ENCODE assay signal across 13 cellular contexts in genomic region chr12:122486805-122487426, GRCh38. TPM values are rescaled to one million over a fixed set of nuclear protein-coding genes. Genes with fewer than 3 reads are reported as not detected.
DNase-seq lines count a peak whose midpoint lies in the region; ATAC-seq and TF ChIP-seq lines count a peak whose summit lies in the region.
"Had no signal": no experiment of that assay in that cellular context is flagged by ENCODE, and none has a peak within 500 bp of the region (broad histone marks: within the 10 kb centered on the region; RNA-seq: fewer than 3 reads in every experiment).

No MANE protein-coding gene starts in this region.

- no peak overlapping the region for H3K4me3 ChIP-seq in A673 (ENCODE audit: low read depth, low read length, poor library complexity, severe bottlenecking)
- H3K4me3 ChIP-seq in Caco-2 (ENCODE audit: low read depth, low read length) = no peak overlapping the region
- no peak overlapping the region for H3K4me3 ChIP-seq in right lobe of liver
- no peak overlapping the region for H3K4me3 ChIP-seq in transverse colon

- no peaks in the 10 kb centered on the region for H3K4me1 ChIP-seq in A673 (ENCODE audit: insufficient read depth, low read length, poor library complexity, severe bottlenecking)
- peaks cover 19% of the 10 kb centered on the region for H3K4me1 ChIP-seq in Caco-2
- peaks cover 0 to 45% (median 18%) of the 10 kb centered on the region in 4 donors for H3K4me1 ChIP-seq in right lobe of liver
- H3K4me1 ChIP-seq in transverse colon = no peaks in the 10 kb centered on the region

- WGBS in right lobe of liver (ENCODE audit: insufficient coverage, low coverage, low lambda C conversion rate, missing lambda C conversion rate) = 40% methylated on average over 7 of the region's 7 CpGs
- WGBS in transverse colon (ENCODE audit: low coverage in 1 of 2), 2 donors = 91 to 92% methylated on average over 3 to 7 of the region's 7 CpGs

- H3K27me3 Mint-ChIP-seq in Caco-2 (ENCODE audit: insufficient read depth, unreplicated experiment) = no peaks in the 10 kb centered on the region
- no peaks in the 10 kb centered on the region for H3K27me3 Mint-ChIP-seq in activated T-helper 2 cell treated with anti-CD3 and anti-CD28 coated beads, Interferon-gamma antibody, Interleukin-2, Interleukin-4, amounts not matched to agents 10 μg/mL and 5 μg/mL and 100 μg/mL, durations not matched to agents 14 hours and 24 hours and 36 hours (ENCODE audit: low read depth)
- H3K27me3 Mint-ChIP-seq in T-helper 2 cell treated with Interferon-gamma antibody and Interleukin-4, amounts not matched to agents 5 μg/mL and 100 μg/mL, for 36 hours (ENCODE audit: low read depth) = no peaks in the 10 kb centered on the region
- H3K27me3 Mint-ChIP-seq: IgD-negative memory B cell had no signal

- DNase-seq in A673 (ENCODE audit: low spot score) (no peak), Caco-2 (no peak), right lobe of liver (no peak), AG20443 (ENCODE audit: low spot score) (no peak), transverse colon (no peak)
- no peak for DNase-seq in activated T-helper 2 cell treated with anti-CD3 and anti-CD28 coated beads, Interferon-gamma antibody, Interleukin-2, Interleukin-4, amounts not matched to agents 10 μg/mL and 5 μg/mL and 100 μg/mL, durations not matched to agents 14 hours and 24 hours and 36 hours (ENCODE audit: low spot score)
- no peak for DNase-seq in activated effector memory CD4-positive, alpha-beta T cell treated with anti-CD3 and anti-CD28 coated beads, Interleukin-2, amount 50 U/mL, for 16 hours
- DNase-seq in T-helper 2 cell treated with Interferon-gamma antibody and Interleukin-4, amounts not matched to agents 5 μg/mL and 100 μg/mL, for 36 hours (ENCODE audit: low spot score) = no peak
- DNase-seq: NCI-H1930, NCI-H774, SHP77 treated with DMSO at 0.1 percent for 48 hours had no signal

- no peak for TF ChIP-seq CTCF in A673 (conservative IDR thresholded peaks at IDR 0.05; ENCODE audit: low read depth, low read length)
- TF ChIP-seq CTCF in Caco-2 (IDR thresholded peaks at IDR 0.05; ENCODE audit: insufficient read depth in 1 of 2, low read depth in 1 of 2, low read length in 1 of 2, severe bottlenecking in 1 of 2, unreplicated experiment in 1 of 2) = no peak
- no peak for TF ChIP-seq CTCF in right lobe of liver (IDR thresholded peaks at IDR 0.05)
- TF ChIP-seq CTCF in transverse colon (IDR thresholded peaks at IDR 0.05) = no peak

- POLR2A ChIA-PET in A673 (lab: Charles Lee; ENCODE audit: low non-redundant PET) (no interaction called here), Caco-2 (lab: Charles Lee) (interaction anchor here (0.5 to 1.0 kb wide), 2 partner anchors 14 to 38 kb away, joined by 3 to 4 read pairs; partner anchors contain the start of gene ZCCHC8)

- no peak for TF ChIP-seq POLR2A in right lobe of liver (IDR thresholded peaks at IDR 0.05)
- TF ChIP-seq POLR2A in transverse colon (IDR thresholded peaks at IDR 0.05) = no peak

- no peak overlapping the region for H3K27ac Mint-ChIP-seq in Caco-2 (ENCODE audit: unreplicated experiment)
- peak overlapping the region; percentile 4 for H3K27ac Mint-ChIP-seq in activated T-helper 2 cell treated with anti-CD3 and anti-CD28 coated beads, Interferon-gamma antibody, Interleukin-2, Interleukin-4, amounts not matched to agents 10 μg/mL and 5 μg/mL and 100 μg/mL, durations not matched to agents 14 hours and 24 hours and 36 hours
- no peak overlapping the region for H3K27ac Mint-ChIP-seq in T-helper 2 cell treated with Interferon-gamma antibody and Interleukin-4, amounts not matched to agents 5 μg/mL and 100 μg/mL, for 36 hours

- H3K27me3 ChIP-seq in A673 (replicated peaks; ENCODE audit: insufficient read depth, low read depth, low read length, poor library complexity) = no peaks in the 10 kb centered on the region
- H3K27me3 ChIP-seq in Caco-2 (replicated peaks; ENCODE audit: control insufficient read depth, insufficient read depth, low read length) = no peaks in the 10 kb centered on the region
- no peaks in the 10 kb centered on the region for H3K27me3 ChIP-seq in right lobe of liver
- no peaks in the 10 kb centered on the region for H3K27me3 ChIP-seq in transverse colon

- H3K4me1 Mint-ChIP-seq in Caco-2 (ENCODE audit: low read depth, unreplicated experiment) = peaks cover 18% of the 10 kb centered on the region
- H3K4me1 Mint-ChIP-seq in activated T-helper 2 cell treated with anti-CD3 and anti-CD28 coated beads, Interferon-gamma antibody, Interleukin-2, Interleukin-4, amounts not matched to agents 10 μg/mL and 5 μg/mL and 100 μg/mL, durations not matched to agents 14 hours and 24 hours and 36 hours (ENCODE audit: low read depth) = peaks cover 7% of the 10 kb centered on the region
- peaks cover 7% of the 10 kb centered on the region for H3K4me1 Mint-ChIP-seq in T-helper 2 cell treated with Interferon-gamma antibody and Interleukin-4, amounts not matched to agents 5 μg/mL and 100 μg/mL, for 36 hours (ENCODE audit: low read depth)
- H3K4me1 Mint-ChIP-seq: CD14-positive monocyte had no signal

- no peak overlapping the region for H3K4me3 Mint-ChIP-seq in Caco-2 (ENCODE audit: unreplicated experiment)
- no peak overlapping the region for H3K4me3 Mint-ChIP-seq in activated T-helper 2 cell treated with anti-CD3 and anti-CD28 coated beads, Interferon-gamma antibody, Interleukin-2, Interleukin-4, amounts not matched to agents 10 μg/mL and 5 μg/mL and 100 μg/mL, durations not matched to agents 14 hours and 24 hours and 36 hours (ENCODE audit: low read depth)
- no peak overlapping the region for H3K4me3 Mint-ChIP-seq in T-helper 2 cell treated with Interferon-gamma antibody and Interleukin-4, amounts not matched to agents 5 μg/mL and 100 μg/mL, for 36 hours
- H3K4me3 Mint-ChIP-seq: CD14-positive monocyte, IgD-negative memory B cell had no signal

- peak overlapping the region; percentile 45 for H3K27ac ChIP-seq in A673 (ENCODE audit: low read depth, low read length, poor library complexity, severe bottlenecking)
- H3K27ac ChIP-seq in right lobe of liver = peak overlapping the region in 2 of 3 donors; percentile 3 to 67
- H3K27ac ChIP-seq in transverse colon = no peak overlapping the region

- intact Hi-C loops in A673 (cut with micrococcal nuclease; ENCODE audit: unreplicated experiment) (no loop called here), Caco-2 (cut with micrococcal nuclease; ENCODE audit: unreplicated experiment) (loop anchor here (5.0 kb wide), 1 partner anchor 85 kb away; no protein-coding TSS in a partner anchor), right lobe of liver (cut with DNase I) (no loop called here), transverse colon (cut with DNase I; ENCODE audit: low total_unique reads) (no loop called here)
- intact Hi-C loops in activated T-helper 2 cell treated with anti-CD3 and anti-CD28 coated beads, Interferon-gamma antibody, Interleukin-2, Interleukin-4, amounts not matched to agents 10 μg/mL and 5 μg/mL and 100 μg/mL, durations not matched to agents 14 hours and 24 hours and 36 hours (cut with micrococcal nuclease) = no loop called here

- H3K36me3 ChIP-seq in A673 (ENCODE audit: insufficient read depth, low read length, poor library complexity, severe bottlenecking) = peaks cover 86% of the 10 kb centered on the region
- peaks cover 2% of the 10 kb centered on the region; the same call in 1 of the 2 replicates for H3K36me3 ChIP-seq in Caco-2 (ENCODE audit: control insufficient read depth, insufficient read depth, low read length)
- peaks cover 0 to 42% (median 17%) of the 10 kb centered on the region in 4 donors for H3K36me3 ChIP-seq in right lobe of liver
- H3K36me3 ChIP-seq in transverse colon = peaks cover 0 to 82% (median 31%) of the 10 kb centered on the region in 4 donors

- BruUV-seq in A673 (replicated peaks; lab: Mats Ljungman, UMichigan) (no TSS peak), Caco-2 (replicated peaks; lab: Mats Ljungman, UMichigan) (TSS peak; percentile 4)

- CTCF ChIA-PET in A673 (lab: Charles Lee) (no interaction called here), Caco-2 (lab: Charles Lee) (no interaction called here)

- no peak for TF ChIP-seq EP300 in transverse colon (IDR thresholded peaks at IDR 0.05; ENCODE audit: low read depth)

- ATAC-seq in right lobe of liver = peak; percentile 16 to 64 (median 42)

- peaks cover 92% of the 10 kb centered on the region for H3K36me3 Mint-ChIP-seq in Caco-2 (ENCODE audit: insufficient read depth, unreplicated experiment)
- H3K36me3 Mint-ChIP-seq in activated T-helper 2 cell treated with anti-CD3 and anti-CD28 coated beads, Interferon-gamma antibody, Interleukin-2, Interleukin-4, amounts not matched to agents 10 μg/mL and 5 μg/mL and 100 μg/mL, durations not matched to agents 14 hours and 24 hours and 36 hours (ENCODE audit: low read depth) = peaks cover 74% of the 10 kb centered on the region
- H3K36me3 Mint-ChIP-seq in T-helper 2 cell treated with Interferon-gamma antibody and Interleukin-4, amounts not matched to agents 5 μg/mL and 100 μg/mL, for 36 hours (ENCODE audit: low read depth) = peaks cover 60% of the 10 kb centered on the region

- H3K9me3 ChIP-seq in A673 (ENCODE audit: low read depth, low read length, poor library complexity, severe bottlenecking) (no peaks in the 10 kb centered on the region), Caco-2 (no peaks in the 10 kb centered on the region), right lobe of liver (no peaks in the 10 kb centered on the region), transverse colon (no peaks in the 10 kb centered on the region)

- H3K9me3 Mint-ChIP-seq in Caco-2 (ENCODE audit: unreplicated experiment) = no peaks in the 10 kb centered on the region
- H3K9me3 Mint-ChIP-seq in activated T-helper 2 cell treated with anti-CD3 and anti-CD28 coated beads, Interferon-gamma antibody, Interleukin-2, Interleukin-4, amounts not matched to agents 10 μg/mL and 5 μg/mL and 100 μg/mL, durations not matched to agents 14 hours and 24 hours and 36 hours = no peaks in the 10 kb centered on the region
- H3K9me3 Mint-ChIP-seq in T-helper 2 cell treated with Interferon-gamma antibody and Interleukin-4, amounts not matched to agents 5 μg/mL and 100 μg/mL, for 36 hours = no peaks in the 10 kb centered on the region
- H3K9me3 Mint-ChIP-seq: IgD-negative memory B cell had no signal

- in situ Hi-C loops in transverse colon (cut with MboI; ENCODE audit: low pct_ligation_motif_present in 1 of 4, low pct_unique_long_range_greater_than_20kb in 1 of 4, low sequenced_read_pairs in 3 of 4) = no loop called here

RNA-seq across cellular contexts. Expression of gene ZCCHC8, which starts 13.8 kb away (rescaled TPM):
- total RNA-seq in A673 (2021) = 40.4 and 41.1 TPM in 2 replicates
- total RNA-seq in Caco-2 (2022) = 37.5 and 40.1 TPM in 2 replicates
- 38.6 and 39.7 TPM in 2 replicates for total RNA-seq in activated T-helper 2 cell treated with anti-CD3 and anti-CD28 coated beads, Interferon-gamma antibody, Interleukin-2, Interleukin-4, amounts not matched to agents 10 μg/mL and 5 μg/mL and 100 μg/mL, durations not matched to agents 14 hours and 24 hours and 36 hours
- total RNA-seq in right lobe of liver = 10 to 100 TPM in 2 of 6 experiments, 1 to 10 TPM in 4; 8.5 to 13.0 (median 9.3) TPM
- total RNA-seq in transverse colon = 10 to 100 TPM; 15.9 to 28.4 (median 19.9) TPM

RNA-seq across cellular contexts. Expression of gene RSRC2, which starts 39.8 kb away (rescaled TPM):
- total RNA-seq in A673 (2021) = 106 and 108 TPM in 2 replicates
- 77.9 and 79.0 TPM in 2 replicates for total RNA-seq in Caco-2 (2022)
- total RNA-seq in activated T-helper 2 cell treated with anti-CD3 and anti-CD28 coated beads, Interferon-gamma antibody, Interleukin-2, Interleukin-4, amounts not matched to agents 10 μg/mL and 5 μg/mL and 100 μg/mL, durations not matched to agents 14 hours and 24 hours and 36 hours = 105 and 107 TPM in 2 replicates
- 10 to 100 TPM; 17.6 to 27.7 (median 23.4) TPM for total RNA-seq in right lobe of liver
- total RNA-seq in transverse colon = 100 to 1,000 TPM in 2 of 4 donors, 10 to 100 TPM in 2; 73.4 to 251 (median 99.7) TPM

RNA-seq across cellular contexts. Expression of gene KNTC1, which starts 40.1 kb away (rescaled TPM):
- total RNA-seq in A673 (2021) (111 and 118 TPM in 2 replicates), Caco-2 (2022) (55.8 and 57.0 TPM in 2 replicates), right lobe of liver (10 to 100 TPM in 1 of 6 experiments, 1 to 10 TPM in 5; 2.1 to 10.7 (median 3.5) TPM), transverse colon (10 to 100 TPM; 10.6 to 79.4 (median 23.1) TPM)
- total RNA-seq in activated T-helper 2 cell treated with anti-CD3 and anti-CD28 coated beads, Interferon-gamma antibody, Interleukin-2, Interleukin-4, amounts not matched to agents 10 μg/mL and 5 μg/mL and 100 μg/mL, durations not matched to agents 14 hours and 24 hours and 36 hours = 121 and 122 TPM in 2 replicates

Comparison
In these comparisons a context has a peak if more than half of its experiments do, and no peak if none do; other contexts are left out.
1. H3K27ac ChIP-seq: peak in A673 (single experiment) and right lobe of liver (2 of 3); none in transverse colon (0 of 4).